In the genomic region with DNA sequence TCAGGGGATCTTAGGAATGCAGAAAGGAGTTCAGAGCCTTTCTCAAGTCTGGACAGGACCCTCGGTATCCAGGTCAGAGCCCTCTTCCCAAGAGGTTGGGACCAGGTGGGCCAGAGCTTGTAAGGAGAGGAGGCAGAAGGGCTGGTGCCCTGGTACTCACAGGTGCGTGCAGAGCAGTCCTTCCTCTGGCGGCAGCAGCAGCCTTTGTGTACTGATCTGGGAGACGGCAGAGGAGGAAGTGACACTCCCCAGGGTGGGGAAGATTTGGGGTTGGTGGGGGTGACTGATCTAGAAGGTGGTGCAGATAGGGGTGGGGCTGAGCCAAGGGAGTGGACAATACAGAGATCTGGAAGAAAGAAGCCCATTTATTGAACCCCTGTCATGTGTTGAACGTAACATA, we compare ENCODE assay signal across 1 cellular context.
TF ChIP-seq lines count a peak whose summit lies in the region.

Gene ITGB7, minus strand, starts transcription at position 210 of the 400 bp plus-strand sequence. CDS start 6,808 bp downstream, outside the sequence.

TF ChIP-seq in GM12878, 131 proteins besides CTCF, POLR2A, EP300 and RAD21 (continued from another document and continues in another):
- TF ChIP-seq, protein P1, sequence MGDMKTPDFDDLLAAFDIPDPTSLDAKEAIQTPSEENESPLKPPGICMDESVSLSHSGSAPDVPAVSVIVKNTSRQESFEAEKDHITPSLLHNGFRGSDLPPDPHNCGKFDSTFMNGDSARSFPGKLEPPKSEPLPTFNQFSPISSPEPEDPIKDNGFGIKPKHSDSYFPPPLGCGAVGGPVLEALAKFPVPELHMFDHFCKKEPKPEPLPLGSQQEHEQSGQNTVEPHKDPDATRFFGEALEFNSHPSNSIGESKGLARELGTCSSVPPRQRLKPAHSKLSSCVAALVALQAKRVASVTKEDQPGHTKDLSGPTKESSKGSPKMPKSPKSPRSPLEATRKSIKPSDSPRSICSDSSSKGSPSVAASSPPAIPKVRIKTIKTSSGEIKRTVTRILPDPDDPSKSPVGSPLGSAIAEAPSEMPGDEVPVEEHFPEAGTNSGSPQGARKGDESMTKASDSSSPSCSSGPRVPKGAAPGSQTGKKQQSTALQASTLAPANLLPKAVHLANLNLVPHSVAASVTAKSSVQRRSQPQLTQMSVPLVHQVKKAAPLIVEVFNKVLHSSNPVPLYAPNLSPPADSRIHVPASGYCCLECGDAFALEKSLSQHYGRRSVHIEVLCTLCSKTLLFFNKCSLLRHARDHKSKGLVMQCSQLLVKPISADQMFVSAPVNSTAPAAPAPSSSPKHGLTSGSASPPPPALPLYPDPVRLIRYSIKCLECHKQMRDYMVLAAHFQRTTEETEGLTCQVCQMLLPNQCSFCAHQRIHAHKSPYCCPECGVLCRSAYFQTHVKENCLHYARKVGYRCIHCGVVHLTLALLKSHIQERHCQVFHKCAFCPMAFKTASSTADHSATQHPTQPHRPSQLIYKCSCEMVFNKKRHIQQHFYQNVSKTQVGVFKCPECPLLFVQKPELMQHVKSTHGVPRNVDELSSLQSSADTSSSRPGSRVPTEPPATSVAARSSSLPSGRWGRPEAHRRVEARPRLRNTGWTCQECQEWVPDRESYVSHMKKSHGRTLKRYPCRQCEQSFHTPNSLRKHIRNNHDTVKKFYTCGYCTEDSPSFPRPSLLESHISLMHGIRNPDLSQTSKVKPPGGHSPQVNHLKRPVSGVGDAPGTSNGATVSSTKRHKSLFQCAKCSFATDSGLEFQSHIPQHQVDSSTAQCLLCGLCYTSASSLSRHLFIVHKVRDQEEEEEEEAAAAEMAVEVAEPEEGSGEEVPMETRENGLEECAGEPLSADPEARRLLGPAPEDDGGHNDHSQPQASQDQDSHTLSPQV (IDR thresholded peaks at IDR 0.05), result no peak
- TF ChIP-seq ZNF207 (IDR thresholded peaks at IDR 0.05; ENCODE audit: borderline replicate concordance) (no peak), BRCA1 (IDR thresholded peaks at IDR 0.05; ENCODE audit: low read depth, low read length) (no peak), TCF3 (IDR thresholded peaks at IDR 0.05; ENCODE audit: borderline replicate concordance, insufficient read depth, low read depth, low read length) (peak; percentile 58; the same call in 1 of the 2 replicates), ZNF274 (IDR thresholded peaks at IDR 0.05; ENCODE audit: insufficient read depth, insufficient read length) (no peak), YY1 (IDR thresholded peaks at IDR 0.05; ENCODE audit: low read depth, low read length) (no peak), IKZF2 (IDR thresholded peaks at IDR 0.05) (peak; percentile 64 to 77), ZNF384 (IDR thresholded peaks at IDR 0.05; ENCODE audit: borderline replicate concordance, low read depth, low read length) (no peak), ATF7 (IDR thresholded peaks at IDR 0.05; ENCODE audit: low read depth) (peak; percentile 47), RB1 (IDR thresholded peaks at IDR 0.05; ENCODE audit: borderline replicate concordance) (peak; percentile 55), CBFB (IDR thresholded peaks at IDR 0.05; ENCODE audit: low read depth) (peak; percentile 61; the same call in 1 of the 2 replicates), GABPA (IDR thresholded peaks at IDR 0.05; ENCODE audit: low read depth) (no peak), ZNF24 (IDR thresholded peaks at IDR 0.05) (no peak), CEBPB (IDR thresholded peaks at IDR 0.05; ENCODE audit: borderline replicate concordance in 1 of 2, low read depth in 2 of 2, low read length in 2 of 2) (no peak), SPI1 (IDR thresholded peaks at IDR 0.05; ENCODE audit: borderline replicate concordance, insufficient read depth, low read depth, low read length) (peak; percentile 86; the same call in 1 of the 2 replicates), WRNIP1 (IDR thresholded peaks at IDR 0.05; ENCODE audit: borderline replicate concordance, low read depth, low read length) (no peak), CREB1 (IDR thresholded peaks at IDR 0.05; ENCODE audit: low read depth) (peak; percentile 42; the same call in 1 of the 2 replicates), KDM1A (IDR thresholded peaks at IDR 0.05; ENCODE audit: borderline replicate concordance) (no peak), ZBTB4 (CRISPR knock-in tag; IDR thresholded peaks at IDR 0.05) (no peak), ATF2 (IDR thresholded peaks at IDR 0.05; ENCODE audit: low read length) (no peak; the same call in 1 of the 2 replicates), CBX3 (IDR thresholded peaks at IDR 0.05; ENCODE audit: borderline replicate concordance, low read depth) (no peak), POLR2AphosphoS2 (IDR thresholded peaks at IDR 0.05; ENCODE audit: low read depth, low read length) (peak; percentile 66), MTA3 (IDR thresholded peaks at IDR 0.05; ENCODE audit: borderline replicate concordance, low read length) (peak; percentile 77; the same call in 1 of the 2 replicates), PML (IDR thresholded peaks at IDR 0.05; ENCODE audit: low read length) (peak; percentile 97), SKIL (IDR thresholded peaks at IDR 0.05; ENCODE audit: low read depth, poor library complexity, severe bottlenecking) (no peak)
- TF ChIP-seq, protein P2, sequence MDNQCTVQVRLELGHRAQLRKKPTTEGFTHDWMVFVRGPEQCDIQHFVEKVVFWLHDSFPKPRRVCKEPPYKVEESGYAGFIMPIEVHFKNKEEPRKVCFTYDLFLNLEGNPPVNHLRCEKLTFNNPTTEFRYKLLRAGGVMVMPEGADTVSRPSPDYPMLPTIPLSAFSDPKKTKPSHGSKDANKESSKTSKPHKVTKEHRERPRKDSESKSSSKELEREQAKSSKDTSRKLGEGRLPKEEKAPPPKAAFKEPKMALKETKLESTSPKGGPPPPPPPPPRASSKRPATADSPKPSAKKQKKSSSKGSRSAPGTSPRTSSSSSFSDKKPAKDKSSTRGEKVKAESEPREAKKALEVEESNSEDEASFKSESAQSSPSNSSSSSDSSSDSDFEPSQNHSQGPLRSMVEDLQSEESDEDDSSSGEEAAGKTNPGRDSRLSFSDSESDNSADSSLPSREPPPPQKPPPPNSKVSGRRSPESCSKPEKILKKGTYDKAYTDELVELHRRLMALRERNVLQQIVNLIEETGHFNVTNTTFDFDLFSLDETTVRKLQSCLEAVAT (IDR thresholded peaks at IDR 0.05), result peak; percentile 48
- TF ChIP-seq, protein P3, sequence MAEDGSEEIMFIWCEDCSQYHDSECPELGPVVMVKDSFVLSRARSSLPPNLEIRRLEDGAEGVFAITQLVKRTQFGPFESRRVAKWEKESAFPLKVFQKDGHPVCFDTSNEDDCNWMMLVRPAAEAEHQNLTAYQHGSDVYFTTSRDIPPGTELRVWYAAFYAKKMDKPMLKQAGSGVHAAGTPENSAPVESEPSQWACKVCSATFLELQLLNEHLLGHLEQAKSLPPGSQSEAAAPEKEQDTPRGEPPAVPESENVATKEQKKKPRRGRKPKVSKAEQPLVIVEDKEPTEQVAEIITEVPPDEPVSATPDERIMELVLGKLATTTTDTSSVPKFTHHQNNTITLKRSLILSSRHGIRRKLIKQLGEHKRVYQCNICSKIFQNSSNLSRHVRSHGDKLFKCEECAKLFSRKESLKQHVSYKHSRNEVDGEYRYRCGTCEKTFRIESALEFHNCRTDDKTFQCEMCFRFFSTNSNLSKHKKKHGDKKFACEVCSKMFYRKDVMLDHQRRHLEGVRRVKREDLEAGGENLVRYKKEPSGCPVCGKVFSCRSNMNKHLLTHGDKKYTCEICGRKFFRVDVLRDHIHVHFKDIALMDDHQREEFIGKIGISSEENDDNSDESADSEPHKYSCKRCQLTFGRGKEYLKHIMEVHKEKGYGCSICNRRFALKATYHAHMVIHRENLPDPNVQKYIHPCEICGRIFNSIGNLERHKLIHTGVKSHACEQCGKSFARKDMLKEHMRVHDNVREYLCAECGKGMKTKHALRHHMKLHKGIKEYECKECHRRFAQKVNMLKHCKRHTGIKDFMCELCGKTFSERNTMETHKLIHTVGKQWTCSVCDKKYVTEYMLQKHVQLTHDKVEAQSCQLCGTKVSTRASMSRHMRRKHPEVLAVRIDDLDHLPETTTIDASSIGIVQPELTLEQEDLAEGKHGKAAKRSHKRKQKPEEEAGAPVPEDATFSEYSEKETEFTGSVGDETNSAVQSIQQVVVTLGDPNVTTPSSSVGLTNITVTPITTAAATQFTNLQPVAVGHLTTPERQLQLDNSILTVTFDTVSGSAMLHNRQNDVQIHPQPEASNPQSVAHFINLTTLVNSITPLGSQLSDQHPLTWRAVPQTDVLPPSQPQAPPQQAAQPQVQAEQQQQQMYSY (CRISPR knock-in tag; IDR thresholded peaks at IDR 0.05), result no peak
- TF ChIP-seq, protein P4, sequence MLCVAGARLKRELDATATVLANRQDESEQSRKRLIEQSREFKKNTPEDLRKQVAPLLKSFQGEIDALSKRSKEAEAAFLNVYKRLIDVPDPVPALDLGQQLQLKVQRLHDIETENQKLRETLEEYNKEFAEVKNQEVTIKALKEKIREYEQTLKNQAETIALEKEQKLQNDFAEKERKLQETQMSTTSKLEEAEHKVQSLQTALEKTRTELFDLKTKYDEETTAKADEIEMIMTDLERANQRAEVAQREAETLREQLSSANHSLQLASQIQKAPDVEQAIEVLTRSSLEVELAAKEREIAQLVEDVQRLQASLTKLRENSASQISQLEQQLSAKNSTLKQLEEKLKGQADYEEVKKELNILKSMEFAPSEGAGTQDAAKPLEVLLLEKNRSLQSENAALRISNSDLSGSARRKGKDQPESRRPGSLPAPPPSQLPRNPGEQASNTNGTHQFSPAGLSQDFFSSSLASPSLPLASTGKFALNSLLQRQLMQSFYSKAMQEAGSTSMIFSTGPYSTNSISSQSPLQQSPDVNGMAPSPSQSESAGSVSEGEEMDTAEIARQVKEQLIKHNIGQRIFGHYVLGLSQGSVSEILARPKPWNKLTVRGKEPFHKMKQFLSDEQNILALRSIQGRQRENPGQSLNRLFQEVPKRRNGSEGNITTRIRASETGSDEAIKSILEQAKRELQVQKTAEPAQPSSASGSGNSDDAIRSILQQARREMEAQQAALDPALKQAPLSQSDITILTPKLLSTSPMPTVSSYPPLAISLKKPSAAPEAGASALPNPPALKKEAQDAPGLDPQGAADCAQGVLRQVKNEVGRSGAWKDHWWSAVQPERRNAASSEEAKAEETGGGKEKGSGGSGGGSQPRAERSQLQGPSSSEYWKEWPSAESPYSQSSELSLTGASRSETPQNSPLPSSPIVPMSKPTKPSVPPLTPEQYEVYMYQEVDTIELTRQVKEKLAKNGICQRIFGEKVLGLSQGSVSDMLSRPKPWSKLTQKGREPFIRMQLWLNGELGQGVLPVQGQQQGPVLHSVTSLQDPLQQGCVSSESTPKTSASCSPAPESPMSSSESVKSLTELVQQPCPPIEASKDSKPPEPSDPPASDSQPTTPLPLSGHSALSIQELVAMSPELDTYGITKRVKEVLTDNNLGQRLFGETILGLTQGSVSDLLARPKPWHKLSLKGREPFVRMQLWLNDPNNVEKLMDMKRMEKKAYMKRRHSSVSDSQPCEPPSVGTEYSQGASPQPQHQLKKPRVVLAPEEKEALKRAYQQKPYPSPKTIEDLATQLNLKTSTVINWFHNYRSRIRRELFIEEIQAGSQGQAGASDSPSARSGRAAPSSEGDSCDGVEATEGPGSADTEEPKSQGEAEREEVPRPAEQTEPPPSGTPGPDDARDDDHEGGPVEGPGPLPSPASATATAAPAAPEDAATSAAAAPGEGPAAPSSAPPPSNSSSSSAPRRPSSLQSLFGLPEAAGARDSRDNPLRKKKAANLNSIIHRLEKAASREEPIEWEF (IDR thresholded peaks at IDR 0.05; ENCODE audit: insufficient replicate concordance, low read depth, low read length), result no peak
